ENCODE assay signal across 8 cellular contexts in genomic region chr1:243343970-243344749, GRCh38.
DNase-seq lines count a peak whose midpoint lies in the region; ATAC-seq, FAIRE-seq and TF ChIP-seq lines count a peak whose summit lies in the region.

No MANE protein-coding gene starts in this region.

- H3K4me1 ChIP-seq in hepatocyte (ENCODE audit: insufficient read depth) (peaks cover 3% of the 10 kb centered on the region), testis (no peaks in the 10 kb centered on the region)

- no peaks in the 10 kb centered on the region for H3K9me2 ChIP-seq in hepatocyte (replicated peaks; ENCODE audit: insufficient read depth)

- H3K4me3 ChIP-seq in hepatocyte: no peak overlapping the region
- no peak overlapping the region for H3K4me3 ChIP-seq in testis

- TF ChIP-seq POLR2A in testis (IDR thresholded peaks at IDR 0.05): no peak

- ATAC-seq in HG02759 (IDR thresholded peaks at IDR 0.05; ENCODE audit: unreplicated experiment): peak; percentile 66

- no peak overlapping the region for H2AFZ ChIP-seq in hepatocyte

- TF ChIP-seq CTCF in VCaP (conservative IDR thresholded peaks at IDR 0.05) (peak; percentile 81), hepatocyte (IDR thresholded peaks at IDR 0.05; ENCODE audit: poor library complexity) (peak; percentile 80), testis (IDR thresholded peaks at IDR 0.05) (peak; percentile 40 to 87 (median 63))

- FAIRE-seq in G401.6 (lab: Jason Lieb, UNC): peak; percentile 92

- H3K27ac ChIP-seq in VCaP: peak overlapping the region; percentile 46; the same call in 1 of the 2 replicates
- no peak overlapping the region for H3K27ac ChIP-seq in hepatocyte
- no peak overlapping the region for H3K27ac ChIP-seq in testis

- no peaks in the 10 kb centered on the region for H3K27me3 ChIP-seq in hepatocyte
- no peaks in the 10 kb centered on the region for H3K27me3 ChIP-seq in testis

- H3K36me3 ChIP-seq in hepatocyte (replicated peaks; ENCODE audit: insufficient read depth, low read depth): no peaks in the 10 kb centered on the region
- no peaks in the 10 kb centered on the region for H3K36me3 ChIP-seq in testis (ENCODE audit: low read depth, missing control alignments)

- no peak overlapping the region for H3K4me2 ChIP-seq in hepatocyte

- DNase-seq in NCI-H2107 (lab: John Stamatoyannopoulos, UW) (peak; percentile 79), hepatocyte (ENCODE audit: low spot score) (peak; percentile 84), testis (no peak), NCI-H187 treated with DMSO at 0.1 percent for 48 hours (lab: John Stamatoyannopoulos, UW) (no peak)
- DNase-seq in activated naive CD4-positive, alpha-beta T cell (lab: John Stamatoyannopoulos, UW): no peak

- H4K20me1 ChIP-seq in hepatocyte (ENCODE audit: insufficient read depth, poor library complexity, severe bottlenecking): no peaks in the 10 kb centered on the region

- H3K9me3 ChIP-seq in hepatocyte (ENCODE audit: low read depth): no peaks in the 10 kb centered on the region
- no peaks in the 10 kb centered on the region for H3K9me3 ChIP-seq in testis

- H3K79me2 ChIP-seq in hepatocyte: no peaks in the 10 kb centered on the region

- WGBS in hepatocyte (ENCODE audit: low lambda C conversion rate, missing lambda C conversion rate): 55% methylated on average over 3 of the region's 3 CpGs
- WGBS in testis, 2 donors: 55 to 57% methylated on average over 3 of the region's 3 CpGs

- intact Hi-C loops in testis (cut with DNase I; ENCODE audit: low total_unique reads): loop anchor here (10.0 kb wide), 1 partner anchor 931 kb away; no protein-coding TSS in a partner anchor

Comparison
In these comparisons a context has a peak if more than half of its experiments do, and no peak if none do; other contexts are left out.
1. DNase-seq: peak in NCI-H2107 (single experiment) and hepatocyte (single experiment); none in testis (single experiment), activated naive CD4-positive, alpha-beta T cell (0 of 4) and NCI-H187 treated with DMSO at 0.1 percent for 48 hours (single experiment).
2. Peak in every context shown above with its lines, with median percentiles within 50 percentile points of each other: CTCF ChIP-seq.